Comparison of ENCODE assay signal across 17 cellular contexts in the genomic region with DNA sequence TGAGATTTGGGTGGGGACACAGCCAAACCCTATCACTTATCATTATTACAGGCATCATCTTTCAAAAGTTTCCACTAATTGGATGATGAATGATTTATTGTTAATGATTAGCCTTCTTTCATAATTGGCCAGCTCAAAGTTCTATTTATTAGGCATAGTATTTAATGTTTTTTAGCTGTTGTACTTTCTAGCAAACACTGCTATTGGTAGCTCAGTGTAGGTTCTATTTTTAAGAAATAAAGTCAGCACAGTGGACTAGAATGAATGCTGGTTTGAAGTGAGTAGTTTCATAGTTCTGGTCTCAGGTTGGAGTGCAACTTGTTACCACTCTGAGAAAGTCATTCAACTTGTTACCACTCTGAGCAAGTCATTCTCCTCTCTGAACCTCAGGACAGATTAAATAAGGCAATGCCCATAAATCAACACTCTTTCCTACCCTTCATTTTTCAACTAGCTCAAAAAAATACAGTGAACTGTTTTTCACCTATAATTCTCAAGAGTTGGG.
"Had no signal": no experiment of that assay in that cellular context is flagged by ENCODE, and none has a peak within 500 bp of the region (broad histone marks: within the 10 kb centered on the region; RNA-seq: fewer than 3 reads in every experiment).

No MANE protein-coding gene starts in this region.

- DNase-seq: effector memory CD8-positive, alpha-beta T cell; gastrocnemius medialis; heart right ventricle; immature natural killer cell; kidney; left cardiac atrium; mammary epithelial cell; naive thymus-derived CD4-positive, alpha-beta T cell; ovary; stimulated activated CD4-positive, alpha-beta T cell treated with anti-CD3 and anti-CD28 coated beads, Interleukin-2, amount 100 ng/mL, for 48 hours; stimulated activated naive CD4-positive, alpha-beta T cell treated with Interleukin-2 at 50 U/mL for 16 hours; thyroid gland had no signal

- H3K36me3 ChIP-seq: esophagus muscularis mucosa, gastrocnemius medialis, heart right ventricle, ovary, right atrium auricular region, thyroid gland had no signal

- H3K9me3 ChIP-seq: esophagus muscularis mucosa, gastrocnemius medialis, heart right ventricle, ovary, thyroid gland had no signal

- H3K27ac ChIP-seq: epithelial cell of prostate, esophagus muscularis mucosa, gastrocnemius medialis, heart right ventricle, ovary, right atrium auricular region, thyroid gland had no signal

- H3K4me2 ChIP-seq: smooth muscle cell had no signal

- FAIRE-seq: kidney, urothelium cell line had no signal

- H3K27me3 ChIP-seq: esophagus muscularis mucosa, gastrocnemius medialis, ovary, right atrium auricular region, thyroid gland had no signal

- H3K4me1 ChIP-seq: esophagus muscularis mucosa, gastrocnemius medialis, heart right ventricle, right atrium auricular region, thyroid gland had no signal

- ATAC-seq: effector memory CD8-positive, alpha-beta T cell; gastrocnemius medialis; heart right ventricle; left cardiac atrium; naive thymus-derived CD4-positive, alpha-beta T cell had no signal

- H3K4me3 ChIP-seq: esophagus muscularis mucosa, gastrocnemius medialis, heart right ventricle, ovary, right atrium auricular region, smooth muscle cell, thyroid gland had no signal
